Comparison of ENCODE assay signal across 10 cellular contexts in the genomic region with DNA sequence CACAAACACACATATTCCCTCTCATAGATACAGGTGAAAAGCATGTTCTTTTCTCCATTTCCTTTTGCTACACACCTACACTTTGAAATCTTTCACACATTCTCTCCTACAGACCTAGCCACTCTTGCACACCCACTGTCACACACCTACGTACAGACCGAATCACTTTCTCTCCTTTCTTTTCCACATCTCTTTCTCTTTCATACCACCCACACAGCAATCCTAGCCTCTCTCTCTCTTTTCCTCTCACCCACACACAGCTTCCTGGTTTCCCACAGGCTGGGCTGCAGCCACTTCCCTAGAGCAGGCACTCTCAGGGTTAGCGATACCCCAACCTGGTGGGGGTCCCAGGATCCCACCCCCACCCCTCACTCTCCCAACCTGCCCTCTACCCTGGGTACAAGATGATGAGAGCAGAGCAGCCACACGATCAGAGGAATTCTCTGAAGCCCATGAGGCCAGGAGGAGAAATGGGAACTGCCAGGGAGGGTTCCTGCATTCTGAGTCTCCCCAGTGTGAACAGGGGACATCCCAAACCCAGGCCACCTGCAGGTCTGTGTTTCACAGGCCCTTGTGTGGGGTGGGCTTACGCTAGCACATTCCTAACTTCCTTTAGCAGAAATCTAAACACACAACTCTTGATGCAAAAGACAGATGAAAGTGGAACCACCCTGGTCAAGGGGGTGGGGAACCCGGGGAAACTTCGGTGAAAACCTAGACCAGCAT. TPM values are rescaled to one million over a fixed set of nuclear protein-coding genes. Genes with fewer than 3 reads are reported as not detected.
DNase-seq lines count a peak whose midpoint lies in the region; ATAC-seq and TF ChIP-seq lines count a peak whose summit lies in the region.
"Had no signal": no experiment of that assay in that cellular context is flagged by ENCODE, and none has a peak within 500 bp of the region (broad histone marks: within the 10 kb centered on the region; RNA-seq: fewer than 3 reads in every experiment).

No MANE protein-coding gene starts in this region.

- H3K4me1 Mint-ChIP-seq in activated T-cell treated with anti-CD3 and anti-CD28 coated beads, Interleukin-2, amount 50 U/mL, for 24 hours (ENCODE audit: low read depth) = peaks cover 25% of the 10 kb centered on the region

- H3K4me2 ChIP-seq in MM.1S (ENCODE audit: low read depth, low read length) = peak overlapping the region; percentile 55; the same call in 1 of the 2 replicates

- H3K27me3 Mint-ChIP-seq in activated T-cell treated with anti-CD3 and anti-CD28 coated beads, Interleukin-2, amount 50 U/mL, for 24 hours = peaks cover 29% of the 10 kb centered on the region

- H3K27ac Mint-ChIP-seq in activated T-cell treated with anti-CD3 and anti-CD28 coated beads, Interleukin-2, amount 50 U/mL, for 24 hours = no peak overlapping the region

- H3K9me3 ChIP-seq in MM.1S (replicated peaks; ENCODE audit: insufficient read depth, low read length) (no peaks in the 10 kb centered on the region), esophagus squamous epithelium (no peaks in the 10 kb centered on the region)
- H3K9me3 ChIP-seq: breast epithelium had no signal

- H3K79me2 ChIP-seq in MM.1S (ENCODE audit: low read length) = no peaks in the 10 kb centered on the region

- WGBS in esophagus squamous epithelium, 2 donors = 33 to 55% methylated on average over 5 of the region's 7 CpGs

- H3K27ac ChIP-seq in MM.1S (ENCODE audit: low read length) (no peak overlapping the region), esophagus squamous epithelium (peak overlapping the region in 3 of 4 donors; percentile 54 to 96 (median 91))

- H3K27me3 ChIP-seq in MM.1S (replicated peaks; ENCODE audit: insufficient read depth, low read length) (peaks cover 9% of the 10 kb centered on the region), esophagus squamous epithelium (peaks cover 0 to 7% (median 0%) of the 10 kb centered on the region in 4 donors)
- H3K27me3 ChIP-seq: breast epithelium had no signal

- no peak overlapping the region for H3K4me3 Mint-ChIP-seq in activated T-cell treated with anti-CD3 and anti-CD28 coated beads, Interleukin-2, amount 50 U/mL, for 24 hours

- H3K36me3 ChIP-seq in MM.1S (replicated peaks; ENCODE audit: insufficient read depth, low read length) (no peaks in the 10 kb centered on the region), esophagus squamous epithelium (no peaks in the 10 kb centered on the region)
- H3K36me3 ChIP-seq: breast epithelium had no signal

- H3K9me2 ChIP-seq in MM.1S (replicated peaks; ENCODE audit: insufficient read depth, low read length) = no peaks in the 10 kb centered on the region

- TF ChIP-seq CTCF in MM.1S (IDR thresholded peaks at IDR 0.05; ENCODE audit: low read length) (no peak), esophagus squamous epithelium (IDR thresholded peaks at IDR 0.05) (no peak)

- no peak for ATAC-seq in GM18867 (IDR thresholded peaks at IDR 0.05; ENCODE audit: unreplicated experiment)

- 0 out of 2 replicates have a peak, but pooled peaks cover 6% of the 10 kb centered on the region for H3F3A ChIP-seq in MM.1S (ENCODE audit: insufficient read depth, low read length)

- DNase-seq in activated T-cell treated with anti-CD3 and anti-CD28 coated beads, Interleukin-2, amount 50 U/mL, for 24 hours = peak; percentile 36
- no peak for DNase-seq in activated T-cell treated with anti-CD3 and anti-CD28 coated beads for 4 hours
- DNase-seq in MM.1S = no peak
- no peak for DNase-seq in esophagus squamous epithelium (lab: John Stamatoyannopoulos, UW)
- DNase-seq in superior temporal gyrus (ENCODE audit: extremely low spot score) = peak; percentile 13
- no peak for DNase-seq in midbrain (lab: John Stamatoyannopoulos, UW)
- no peak for DNase-seq in NCI-H2227 (lab: John Stamatoyannopoulos, UW; ENCODE audit: unreplicated experiment)
- DNase-seq: foreskin melanocyte had no signal

- H3K36me3 Mint-ChIP-seq in activated T-cell treated with anti-CD3 and anti-CD28 coated beads, Interleukin-2, amount 50 U/mL, for 24 hours (ENCODE audit: low read depth) = no peaks in the 10 kb centered on the region

- H2AFZ ChIP-seq in MM.1S (ENCODE audit: low read length) = no peak overlapping the region

- H3K4me3 ChIP-seq in MM.1S (ENCODE audit: low read length) (no peak overlapping the region), esophagus squamous epithelium (no peak overlapping the region)

- TF ChIP-seq POLR2A in esophagus squamous epithelium (IDR thresholded peaks at IDR 0.05) = no peak

- no peaks in the 10 kb centered on the region for H3K9me3 Mint-ChIP-seq in activated T-cell treated with anti-CD3 and anti-CD28 coated beads, Interleukin-2, amount 50 U/mL, for 24 hours

- H3K4me1 ChIP-seq in MM.1S (ENCODE audit: low read length) = peaks cover 7% of the 10 kb centered on the region; the same call in 1 of the 2 replicates
- H3K4me1 ChIP-seq in esophagus squamous epithelium = peaks cover 14 to 75% (median 58%) of the 10 kb centered on the region in 3 donors

- H4K20me1 ChIP-seq in MM.1S (ENCODE audit: insufficient read depth, low read length) = no peaks in the 10 kb centered on the region

- no peak overlapping the region for H3K9ac ChIP-seq in MM.1S (ENCODE audit: low read length)

- intact Hi-C loops in esophagus squamous epithelium (cut with DNase I) = no loop called here

RNA-seq across cellular contexts. Expression of a gene that starts 17.1 kb away (rescaled TPM):
- total RNA-seq in esophagus squamous epithelium = 1 to 10 TPM; 2.5 to 8.8 (median 5.6) TPM

RNA-seq across cellular contexts. Expression of a gene that starts 37.7 kb away (rescaled TPM):
- total RNA-seq in esophagus squamous epithelium = under 1 TPM in 1 of 4 donors, not detected in 3; under 0.01 TPM

Comparison
In these comparisons a context has a peak if more than half of its experiments do, and no peak if none do; other contexts are left out.
1. DNase-seq: peak in activated T-cell treated with anti-CD3 and anti-CD28 coated beads, Interleukin-2, amount 50 U/mL, for 24 hours (single experiment) and superior temporal gyrus (single experiment); none in activated T-cell treated with anti-CD3 and anti-CD28 coated beads for 4 hours (single experiment), MM.1S (single experiment), esophagus squamous epithelium (single experiment), midbrain (single experiment) and NCI-H2227 (single experiment).